ENCODE assay signal across 11 cellular contexts in genomic region chr12:104966677-104967076, GRCh38. TPM values are rescaled to one million over a fixed set of nuclear protein-coding genes. Genes with fewer than 3 reads are reported as not detected.
DNase-seq lines count a peak whose midpoint lies in the region; ATAC-seq and TF ChIP-seq lines count a peak whose summit lies in the region.
"Had no signal": no experiment of that assay in that cellular context is flagged by ENCODE, and none has a peak within 500 bp of the region (broad histone marks: within the 10 kb centered on the region; RNA-seq: fewer than 3 reads in every experiment).

No MANE protein-coding gene starts in this region.

- intact Hi-C loops in activated CD4-positive, alpha-beta memory T cell treated with anti-CD3 and anti-CD28 coated beads for 36 hours (cut with micrococcal nuclease) = no loop called here
- intact Hi-C loops in CD4-positive, alpha-beta T cell (cut with DNase I, micrococcal nuclease) = loop anchor here in 1 of 2 experiments (10.0 kb wide), 1 partner anchor 762 kb away; no protein-coding TSS in a partner anchor

- no peaks in the 10 kb centered on the region for H3K9me3 Mint-ChIP-seq in activated CD4-positive, alpha-beta memory T cell treated with anti-CD3 and anti-CD28 coated beads for 36 hours
- H3K9me3 Mint-ChIP-seq in progenitor cell of endocrine pancreas (ENCODE audit: low read depth) = peaks cover 2% of the 10 kb centered on the region
- H3K9me3 Mint-ChIP-seq in CD4-positive, alpha-beta T cell = no peaks in the 10 kb centered on the region
- H3K9me3 Mint-ChIP-seq: neural crest cell had no signal

- ATAC-seq in GM19397 (IDR thresholded peaks at IDR 0.05; ENCODE audit: unreplicated experiment) (peak; percentile 69), HG02759 (IDR thresholded peaks at IDR 0.05; ENCODE audit: unreplicated experiment) (peak; percentile 84), HG03432 (IDR thresholded peaks at IDR 0.05; ENCODE audit: unreplicated experiment) (peak; percentile 85)
- ATAC-seq in CD4-positive, alpha-beta T cell (ENCODE audit: poor library complexity) = no peak

- H3K4me1 Mint-ChIP-seq in activated CD4-positive, alpha-beta memory T cell treated with anti-CD3 and anti-CD28 coated beads for 36 hours (ENCODE audit: low read depth) = no peaks in the 10 kb centered on the region
- peaks cover 7% of the 10 kb centered on the region for H3K4me1 Mint-ChIP-seq in progenitor cell of endocrine pancreas (ENCODE audit: low read depth)
- H3K4me1 Mint-ChIP-seq in CD4-positive, alpha-beta T cell (ENCODE audit: low read depth) = no peaks in the 10 kb centered on the region

- no peak overlapping the region for H3K27ac Mint-ChIP-seq in activated CD4-positive, alpha-beta memory T cell treated with anti-CD3 and anti-CD28 coated beads for 36 hours
- H3K27ac Mint-ChIP-seq in progenitor cell of endocrine pancreas = no peak overlapping the region
- H3K27ac Mint-ChIP-seq in CD4-positive, alpha-beta T cell = no peak overlapping the region

- no peaks in the 10 kb centered on the region for H3K27me3 ChIP-seq in CD4-positive, alpha-beta T cell (ENCODE audit: control insufficient read depth, insufficient read depth, low read length)

- H3K27me3 Mint-ChIP-seq in activated CD4-positive, alpha-beta memory T cell treated with anti-CD3 and anti-CD28 coated beads for 36 hours = peaks cover 14% of the 10 kb centered on the region
- H3K27me3 Mint-ChIP-seq in progenitor cell of endocrine pancreas = peaks cover 15% of the 10 kb centered on the region
- H3K27me3 Mint-ChIP-seq in CD4-positive, alpha-beta T cell = peaks cover 29% of the 10 kb centered on the region

- H3K9me3 ChIP-seq in CD4-positive, alpha-beta T cell (ENCODE audit: control insufficient read depth, low read length) = no peaks in the 10 kb centered on the region

- CTCF ChIA-PET in GM10248 (lab: Yijun Ruan, JAX) = interaction anchor here (1.1 to 2.0 kb wide), 3 partner anchors 11 to 751 kb away, joined by 3 to 7 read pairs (median 4); partner anchors contain the start of gene TXNRD1
- CTCF ChIA-PET in activated CD4-positive, alpha-beta memory T cell treated with anti-CD3 and anti-CD28 coated beads for 36 hours (lab: Charles Lee) = interaction anchor here (0.7 kb wide), 1 partner anchor 422 kb away, joined by 3 read pairs; no protein-coding TSS in a partner anchor
- CTCF ChIA-PET in CD4-positive, alpha-beta T cell (lab: Charles Lee) = interaction anchor here (1.3 kb wide), 1 partner anchor 28 kb away, joined by 3 read pairs; no protein-coding TSS in a partner anchor

- no peaks in the 10 kb centered on the region for H3K36me3 Mint-ChIP-seq in activated CD4-positive, alpha-beta memory T cell treated with anti-CD3 and anti-CD28 coated beads for 36 hours
- no peaks in the 10 kb centered on the region for H3K36me3 Mint-ChIP-seq in progenitor cell of endocrine pancreas (ENCODE audit: insufficient read depth)
- no peaks in the 10 kb centered on the region for H3K36me3 Mint-ChIP-seq in CD4-positive, alpha-beta T cell (ENCODE audit: low read depth)

- DNase-seq in GM10248 (ENCODE audit: extremely low spot score) = peak; percentile 33
- DNase-seq in activated CD4-positive, alpha-beta memory T cell treated with anti-CD3 and anti-CD28 coated beads for 36 hours = no peak
- no peak for DNase-seq in NCI-H510A treated with DMSO at 0.1 percent for 48 hours (lab: John Stamatoyannopoulos, UW)
- DNase-seq in progenitor cell of endocrine pancreas (ENCODE audit: low spot score, unreplicated experiment) = no peak
- no peak for DNase-seq in CD4-positive, alpha-beta T cell
- DNase-seq: activated naive CD4-positive, alpha-beta T cell treated with Interleukin-2 at 50 U/mL for 16 hours; NCI-H1436 had no signal

- POLR2A ChIA-PET in GM10248 (lab: Yijun Ruan, JAX) = no interaction called here
- POLR2A ChIA-PET in activated CD4-positive, alpha-beta memory T cell treated with anti-CD3 and anti-CD28 coated beads for 36 hours (lab: Charles Lee) = no interaction called here
- POLR2A ChIA-PET in CD4-positive, alpha-beta T cell (lab: Charles Lee) = interaction anchor here (1.2 kb wide), 1 partner anchor 8 kb away, joined by 3 read pairs; no protein-coding TSS in a partner anchor

- TF ChIP-seq CTCF in GM10248 (IDR thresholded peaks at IDR 0.05; ENCODE audit: control extremely low read depth, extremely low read depth, low read depth, missing control alignments) (no peak), progenitor cell of endocrine pancreas (IDR thresholded peaks at IDR 0.05; ENCODE audit: unreplicated experiment) (no peak)
- no peak for TF ChIP-seq CTCF in CD4-positive, alpha-beta T cell (IDR thresholded peaks at IDR 0.05)

- H3K4me3 Mint-ChIP-seq in activated CD4-positive, alpha-beta memory T cell treated with anti-CD3 and anti-CD28 coated beads for 36 hours = no peak overlapping the region
- H3K4me3 Mint-ChIP-seq in progenitor cell of endocrine pancreas (ENCODE audit: low read depth) = no peak overlapping the region
- H3K4me3 Mint-ChIP-seq in CD4-positive, alpha-beta T cell = no peak overlapping the region
- H3K4me3 Mint-ChIP-seq: neural crest cell had no signal

- no peak overlapping the region for H3K27ac ChIP-seq in CD4-positive, alpha-beta T cell (ENCODE audit: low read depth, low read length)

RNA-seq across cellular contexts. Expression of gene SLC41A2, which starts 8.6 kb away (rescaled TPM):
- 1 to 10 TPM; 7.6 to 7.7 TPM for total RNA-seq in activated CD4-positive, alpha-beta memory T cell treated with anti-CD3 and anti-CD28 coated beads for 36 hours
- 7.6 and 8.9 TPM in 2 replicates for total RNA-seq in progenitor cell of endocrine pancreas
- total RNA-seq in CD4-positive, alpha-beta T cell = 1 to 10 TPM; 1.2 to 1.7 TPM

RNA-seq across cellular contexts. Expression of gene NOPCHAP1, which starts 19.4 kb away (rescaled TPM):
- total RNA-seq in activated CD4-positive, alpha-beta memory T cell treated with anti-CD3 and anti-CD28 coated beads for 36 hours = 10 to 100 TPM; 30.5 to 30.9 TPM
- 22.3 and 24.3 TPM in 2 replicates for total RNA-seq in progenitor cell of endocrine pancreas
- total RNA-seq in CD4-positive, alpha-beta T cell = 10 to 100 TPM; 10.1 to 11.8 TPM
